ENCODE assay signal across 14 cellular contexts in the genomic region with DNA sequence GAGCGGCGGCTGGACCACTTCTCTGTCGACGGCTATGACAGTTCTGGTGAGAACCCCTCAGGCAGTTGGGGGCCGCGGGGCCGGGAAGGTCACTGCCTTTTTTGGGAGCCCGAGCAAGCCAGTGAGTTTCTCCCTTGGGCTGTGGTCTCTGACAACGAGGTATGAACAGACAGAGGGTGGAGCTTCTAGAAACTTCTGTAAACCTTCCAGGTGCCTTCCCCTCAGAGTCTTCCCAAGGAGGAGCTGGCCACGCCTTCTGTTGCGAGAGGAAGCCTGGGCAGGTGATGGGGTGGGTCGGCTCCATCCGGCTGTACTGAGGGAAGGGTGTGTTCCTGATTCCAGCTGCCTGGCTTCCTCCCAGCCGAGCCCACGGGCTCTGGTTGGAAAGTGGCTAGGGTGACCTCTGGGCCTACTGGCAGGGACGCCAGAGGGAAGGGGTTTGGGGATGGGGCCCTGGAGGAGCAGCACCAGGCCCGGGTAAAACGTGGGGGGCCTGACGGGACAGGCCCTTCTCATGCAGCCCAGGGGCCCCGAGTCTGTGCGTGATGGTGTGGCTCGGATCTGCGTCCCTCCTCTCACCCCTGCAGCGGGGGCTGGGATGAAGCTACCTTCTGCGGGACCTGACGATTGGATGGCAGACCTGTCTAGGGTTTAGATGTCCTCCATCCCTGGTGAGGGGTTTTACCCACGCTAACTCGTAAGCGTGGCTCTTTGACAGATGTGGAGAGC.
DNase-seq lines count a peak whose midpoint lies in the region; ATAC-seq, FAIRE-seq and TF ChIP-seq lines count a peak whose summit lies in the region.
"Had no signal": no experiment of that assay in that cellular context is flagged by ENCODE, and none has a peak within 500 bp of the region (broad histone marks: within the 10 kb centered on the region; RNA-seq: fewer than 3 reads in every experiment).

No MANE protein-coding gene starts in this region.

- no peaks in the 10 kb centered on the region for H3K9me3 ChIP-seq in BE2C
- H3K9me3 ChIP-seq in neuronal stem cell (replicated peaks in 1 of 2; ENCODE audit: control insufficient read depth in 2 of 2, insufficient read depth in 1 of 2, low read depth in 1 of 2, low read length in 2 of 2), result peaks cover 0 to 5% of the 10 kb centered on the region in 2 donors

- H2AK5ac ChIP-seq in neuronal stem cell (ENCODE audit: low read depth, low read length), result peak overlapping the region; percentile 69

- H3K9ac ChIP-seq in neuronal stem cell (ENCODE audit: low read depth, low read length, poor library complexity), result peak overlapping the region; percentile 3

- no peak overlapping the region for H4K8ac ChIP-seq in neuronal stem cell (ENCODE audit: low read depth, low read length)

- DNase-seq in BE2C, result peak; percentile 2
- peak; percentile 2 for DNase-seq in GM12892 (ENCODE audit: insufficient read length)
- DNase-seq in frontal cortex (ENCODE audit: low spot score in 2 of 2), result peak; percentile 4 to 6
- no peak for DNase-seq in neuronal stem cell (ENCODE audit: low spot score)
- DNase-seq in NCI-H1436 (lab: John Stamatoyannopoulos, UW), result no peak
- DNase-seq in NCI-H128 (lab: John Stamatoyannopoulos, UW; ENCODE audit: unreplicated experiment), result no peak
- DNase-seq: Kasumi-1, NCI-H510A had no signal

- no peak overlapping the region for H3K4me2 ChIP-seq in neuronal stem cell (ENCODE audit: insufficient read depth, low read length, poor library complexity, severe bottlenecking)

- no peak overlapping the region for H2BK120ac ChIP-seq in neuronal stem cell (ENCODE audit: low read depth, low read length)

- ATAC-seq in GM18868 (IDR thresholded peaks at IDR 0.05; ENCODE audit: unreplicated experiment) (no peak), HG02763 (IDR thresholded peaks at IDR 0.05; ENCODE audit: unreplicated experiment) (no peak)
- ATAC-seq: activated T-helper 17 cell treated with anti-CD3 and anti-CD28 coated beads, Interleukin-2, amount 50 U/mL, for 72 hours had no signal

- H2BK12ac ChIP-seq in neuronal stem cell (ENCODE audit: low read length), result no peak overlapping the region

- peaks cover 2% of the 10 kb centered on the region for H3K79me1 ChIP-seq in neuronal stem cell (ENCODE audit: low read depth, low read length)

- no peak overlapping the region for H4K91ac ChIP-seq in neuronal stem cell (ENCODE audit: low read depth, low read length, poor library complexity)

- no peak overlapping the region for H2AFZ ChIP-seq in neuronal stem cell (ENCODE audit: low read length)

- H3K14ac ChIP-seq in neuronal stem cell (ENCODE audit: low read length), result peak overlapping the region; percentile 39

- H3K36me3 ChIP-seq in BE2C (no peaks in the 10 kb centered on the region), neuronal stem cell (replicated peaks in 1 of 2; ENCODE audit: control insufficient read depth in 2 of 2, insufficient read depth in 2 of 2, low read length in 2 of 2) (no peaks in the 10 kb centered on the region)

- H2BK15ac ChIP-seq in neuronal stem cell (ENCODE audit: low read length), result peak overlapping the region; percentile 77

- H3K4me3 ChIP-seq in BE2C (ENCODE audit: low read depth, low read length) (no peak overlapping the region), neuronal stem cell (ENCODE audit: low read length in 2 of 2) (no peak overlapping the region)

- TF ChIP-seq CTCF in BE2C (IDR thresholded peaks at IDR 0.05; ENCODE audit: low read depth, low read length), result no peak

- H3K18ac ChIP-seq in neuronal stem cell (ENCODE audit: low read length), result peak overlapping the region; percentile 61

- no peak overlapping the region for H2BK5ac ChIP-seq in neuronal stem cell (ENCODE audit: low read length)

- H3K27me3 ChIP-seq in BE2C (no peaks in the 10 kb centered on the region), neuronal stem cell (ENCODE audit: control insufficient read depth in 3 of 3, insufficient read depth in 3 of 3, low read depth in 1 of 3, low read length in 3 of 3) (peaks cover 0 to 7% (median 0%) of the 10 kb centered on the region in 3 experiments)

- H3K23ac ChIP-seq in neuronal stem cell (ENCODE audit: low read depth, low read length, poor library complexity), result no peak overlapping the region

- FAIRE-seq in GM12892 (lab: Jason Lieb, UNC) (no peak), frontal cortex (lab: Jason Lieb, UNC) (no peak)
- FAIRE-seq: D721Med, TTC549 had no signal

- H3K4me1 ChIP-seq in BE2C, result no peaks in the 10 kb centered on the region
- H3K4me1 ChIP-seq in neuronal stem cell (ENCODE audit: control insufficient read depth in 2 of 2, insufficient read depth in 1 of 2, low read depth in 1 of 2, low read length in 2 of 2), result peaks cover 0 to 12% of the 10 kb centered on the region in 2 donors

- H3K4ac ChIP-seq in neuronal stem cell (ENCODE audit: low read length), result no peak overlapping the region

- no peak for TF ChIP-seq POLR2A in GM12892 (IDR thresholded peaks at IDR 0.05; ENCODE audit: low read depth, low read length)

- no peak overlapping the region for H3K27ac ChIP-seq in neuronal stem cell (replicated peaks; ENCODE audit: low read length)
- H3K27ac ChIP-seq: epithelial cell of prostate had no signal

- no CpG with 5 or more reads among the region's 29 CpGs for WGBS in neuronal stem cell (ENCODE audit: extremely low coverage in 2 of 2, insufficient read length in 2 of 2, insufficient replicate concordance in 1 of 2), 2 donors

Comparison
In these comparisons a context has a peak if more than half of its experiments do, and no peak if none do; other contexts are left out.
1. DNase-seq: peak in BE2C (single experiment), GM12892 (single experiment) and frontal cortex (2 of 2); none in neuronal stem cell (single experiment), NCI-H1436 (single experiment) and NCI-H128 (single experiment).